ENCODE assay signal across 13 cellular contexts in the genomic region with DNA sequence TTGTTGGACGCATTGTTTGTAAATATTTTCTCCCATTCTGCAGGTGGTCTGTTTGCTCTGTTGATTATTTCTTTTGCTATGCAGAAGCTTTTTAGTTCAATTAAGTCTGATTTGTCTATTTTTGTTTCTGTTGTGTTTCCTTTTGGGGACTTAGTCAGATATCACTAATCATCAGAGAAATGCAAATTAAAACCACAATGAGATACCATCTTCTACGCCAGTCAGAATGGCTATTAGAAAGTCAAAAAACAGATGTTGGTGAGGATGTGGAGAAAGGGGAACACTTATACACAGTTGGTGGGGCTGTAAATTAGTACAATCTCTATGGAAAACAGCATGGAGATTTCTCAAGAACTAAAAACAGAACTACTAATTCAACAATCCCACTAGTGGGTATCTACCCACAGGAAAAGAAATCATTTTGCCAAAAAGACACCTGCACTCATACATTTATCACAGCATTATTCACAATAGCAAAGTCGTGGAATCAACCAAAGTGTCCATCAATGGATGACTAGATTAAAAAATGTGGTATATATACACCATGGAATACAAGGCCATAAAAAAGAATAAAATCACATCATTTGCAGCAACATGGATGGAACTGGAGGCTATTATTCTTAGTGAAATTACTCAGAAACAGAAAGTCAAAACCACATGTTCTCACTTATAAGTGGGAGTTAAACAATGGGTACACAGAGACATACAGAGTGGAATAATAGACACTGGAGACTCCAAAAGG. TPM values are rescaled to one million over a fixed set of nuclear protein-coding genes. Genes with fewer than 3 reads are reported as not detected.
DNase-seq lines count a peak whose midpoint lies in the region; ATAC-seq and TF ChIP-seq lines count a peak whose summit lies in the region.
"Had no signal": no experiment of that assay in that cellular context is flagged by ENCODE, and none has a peak within 500 bp of the region (broad histone marks: within the 10 kb centered on the region; RNA-seq: fewer than 3 reads in every experiment).

No MANE protein-coding gene starts in this region.

- POLR2A ChIA-PET in activated CD4-positive, alpha-beta T cell treated with anti-CD3 and anti-CD28 coated beads for 36 hours (lab: Charles Lee), result interaction anchor here (0.8 kb wide), 1 partner anchor 19 kb away, joined by 4 read pairs; no protein-coding TSS in a partner anchor
- POLR2A ChIA-PET in activated CD4-positive, alpha-beta T cell treated with anti-CD3 and anti-CD28 coated beads, Interleukin-2, amount 10 ng/mL, durations not matched to agents 7 days and 5 days (lab: Charles Lee), result no interaction called here

- CTCF ChIA-PET in activated CD4-positive, alpha-beta T cell treated with anti-CD3 and anti-CD28 coated beads for 36 hours (lab: Charles Lee), result interaction anchor here (1.9 kb wide), 1 partner anchor 8 kb away, joined by 6 read pairs; the partner anchor contains the start of gene COQ2
- CTCF ChIA-PET in activated CD4-positive, alpha-beta T cell treated with anti-CD3 and anti-CD28 coated beads, Interleukin-2, amount 10 ng/mL, durations not matched to agents 7 days and 5 days (lab: Charles Lee), result interaction anchor here (1.6 kb wide), 1 partner anchor 8 kb away, joined by 4 read pairs; the partner anchor contains the start of gene COQ2

- H3K4me3 Mint-ChIP-seq in activated CD4-positive, alpha-beta T cell treated with anti-CD3 and anti-CD28 coated beads for 36 hours, result no peak overlapping the region
- no peak overlapping the region for H3K4me3 Mint-ChIP-seq in activated CD4-positive, alpha-beta T cell treated with anti-CD3 and anti-CD28 coated beads, Interleukin-2, amount 10 ng/mL, durations not matched to agents 7 days and 5 days
- H3K4me3 Mint-ChIP-seq in memory B cell, result peak overlapping the region; percentile 51

- H3K27ac ChIP-seq in osteoblast (ENCODE audit: low read depth, low read length), result no peak overlapping the region
- H3K27ac ChIP-seq: A549, epithelial cell of prostate had no signal

- H3K4me1 ChIP-seq in osteoblast (ENCODE audit: insufficient read depth, low read length), result no peaks in the 10 kb centered on the region

- no peak overlapping the region for H3K27ac Mint-ChIP-seq in activated CD4-positive, alpha-beta T cell treated with anti-CD3 and anti-CD28 coated beads for 36 hours
- no peak overlapping the region for H3K27ac Mint-ChIP-seq in activated CD4-positive, alpha-beta T cell treated with anti-CD3 and anti-CD28 coated beads, Interleukin-2, amount 10 ng/mL, durations not matched to agents 7 days and 5 days
- H3K27ac Mint-ChIP-seq in memory B cell, result peak overlapping the region; percentile 50

- no peak for DNase-seq in activated CD4-positive, alpha-beta T cell treated with anti-CD3 and anti-CD28 coated beads for 36 hours
- no peak for DNase-seq in activated CD4-positive, alpha-beta T cell treated with anti-CD3 and anti-CD28 coated beads, Interleukin-2, amount 10 ng/mL, durations not matched to agents 7 days and 5 days
- DNase-seq in memory B cell (ENCODE audit: low spot score in 2 of 2) (no peak), osteoblast (ENCODE audit: insufficient read length, low spot score, missing footprints) (no peak), NCI-H2107 (lab: John Stamatoyannopoulos, UW) (no peak)
- no peak for DNase-seq in activated CD4-positive, alpha-beta T cell treated with anti-CD3 and anti-CD28 coated beads for 4 hours
- DNase-seq: NCI-H1048 had no signal

- intact Hi-C loops in activated CD4-positive, alpha-beta T cell treated with anti-CD3 and anti-CD28 coated beads for 36 hours (cut with DNase I, micrococcal nuclease), result no loop called here

- no peaks in the 10 kb centered on the region for H4K20me1 ChIP-seq in osteoblast (ENCODE audit: insufficient read depth, low read length)

- H3K36me3 Mint-ChIP-seq in activated CD4-positive, alpha-beta T cell treated with anti-CD3 and anti-CD28 coated beads for 36 hours (ENCODE audit: low read depth), result peaks cover 40% of the 10 kb centered on the region
- peaks cover 36% of the 10 kb centered on the region for H3K36me3 Mint-ChIP-seq in activated CD4-positive, alpha-beta T cell treated with anti-CD3 and anti-CD28 coated beads, Interleukin-2, amount 10 ng/mL, durations not matched to agents 7 days and 5 days (ENCODE audit: low read depth)
- peaks cover 2% of the 10 kb centered on the region for H3K36me3 Mint-ChIP-seq in memory B cell

- H2AFZ ChIP-seq in osteoblast (ENCODE audit: low read length), result no peak overlapping the region

- peaks cover 2% of the 10 kb centered on the region for H3K79me2 ChIP-seq in osteoblast (ENCODE audit: insufficient read depth, low read length)

- H3K4me1 Mint-ChIP-seq in activated CD4-positive, alpha-beta T cell treated with anti-CD3 and anti-CD28 coated beads for 36 hours, result peaks cover 17% of the 10 kb centered on the region
- H3K4me1 Mint-ChIP-seq in activated CD4-positive, alpha-beta T cell treated with anti-CD3 and anti-CD28 coated beads, Interleukin-2, amount 10 ng/mL, durations not matched to agents 7 days and 5 days, result peaks cover 23% of the 10 kb centered on the region
- H3K4me1 Mint-ChIP-seq in memory B cell, result peaks cover 28% of the 10 kb centered on the region

- H3K9me3 Mint-ChIP-seq in activated CD4-positive, alpha-beta T cell treated with anti-CD3 and anti-CD28 coated beads for 36 hours (ENCODE audit: low read depth), result no peaks in the 10 kb centered on the region
- no peaks in the 10 kb centered on the region for H3K9me3 Mint-ChIP-seq in activated CD4-positive, alpha-beta T cell treated with anti-CD3 and anti-CD28 coated beads, Interleukin-2, amount 10 ng/mL, durations not matched to agents 7 days and 5 days
- H3K9me3 Mint-ChIP-seq in memory B cell, result no peaks in the 10 kb centered on the region

- TF ChIP-seq CTCF in osteoblast (IDR thresholded peaks at IDR 0.05; ENCODE audit: extremely low read depth, low read depth, low read length), result no peak

- peaks cover 3% of the 10 kb centered on the region for H3K36me3 ChIP-seq in osteoblast (ENCODE audit: insufficient read depth, low read length)

- ATAC-seq in activated CD4-positive, alpha-beta T cell treated with anti-CD3 and anti-CD28 coated beads for 36 hours, result peak; percentile 76
- peak; percentile 49 for ATAC-seq in GM21737 (IDR thresholded peaks at IDR 0.05; ENCODE audit: unreplicated experiment)
- peak; percentile 78 for ATAC-seq in HG03460 (IDR thresholded peaks at IDR 0.05; ENCODE audit: unreplicated experiment)
- peak; percentile 77 for ATAC-seq in memory B cell (ENCODE audit: low read depth)
- ATAC-seq: A549 had no signal

- H3K9me3 ChIP-seq in osteoblast (ENCODE audit: low read depth, low read length), result no peaks in the 10 kb centered on the region
- H3K9me3 ChIP-seq: A549 had no signal

- H3K4me2 ChIP-seq in osteoblast (ENCODE audit: insufficient read depth, low read length), result no peak overlapping the region
- H3K4me2 ChIP-seq: A549, smooth muscle cell had no signal

- no peaks in the 10 kb centered on the region for H3K27me3 ChIP-seq in osteoblast (ENCODE audit: insufficient read depth, low read length)

- no peak overlapping the region for H3K4me3 ChIP-seq in osteoblast (ENCODE audit: insufficient read depth, low read length)
- H3K4me3 ChIP-seq: A549, lung, smooth muscle cell had no signal

- H3K27me3 Mint-ChIP-seq in activated CD4-positive, alpha-beta T cell treated with anti-CD3 and anti-CD28 coated beads for 36 hours, result no peaks in the 10 kb centered on the region
- no peaks in the 10 kb centered on the region for H3K27me3 Mint-ChIP-seq in activated CD4-positive, alpha-beta T cell treated with anti-CD3 and anti-CD28 coated beads, Interleukin-2, amount 10 ng/mL, durations not matched to agents 7 days and 5 days
- no peaks in the 10 kb centered on the region for H3K27me3 Mint-ChIP-seq in memory B cell

RNA-seq across cellular contexts. Expression of gene COQ2, which starts 8.1 kb away (rescaled TPM):
- total RNA-seq in activated CD4-positive, alpha-beta T cell treated with anti-CD3 and anti-CD28 coated beads for 36 hours, result 10 to 100 TPM; 18.2 to 20.1 TPM
- total RNA-seq in activated CD4-positive, alpha-beta T cell treated with anti-CD3 and anti-CD28 coated beads, Interleukin-2, amount 10 ng/mL, durations not matched to agents 7 days and 5 days, result 10 to 100 TPM; 16.2 to 17.9 TPM
- 14.1 and 17.1 TPM in 2 replicates for total RNA-seq in osteoblast

RNA-seq across cellular contexts. Expression of gene HPSE, which starts 58.2 kb away (rescaled TPM):
- 10 to 100 TPM; 11.4 TPM for total RNA-seq in activated CD4-positive, alpha-beta T cell treated with anti-CD3 and anti-CD28 coated beads for 36 hours
- 10 to 100 TPM; 24.6 to 26.1 TPM for total RNA-seq in activated CD4-positive, alpha-beta T cell treated with anti-CD3 and anti-CD28 coated beads, Interleukin-2, amount 10 ng/mL, durations not matched to agents 7 days and 5 days
- 0.29 and 0.36 TPM in 2 replicates for total RNA-seq in osteoblast
